ENCODE assay signal across 27 cellular contexts in the genomic region with DNA sequence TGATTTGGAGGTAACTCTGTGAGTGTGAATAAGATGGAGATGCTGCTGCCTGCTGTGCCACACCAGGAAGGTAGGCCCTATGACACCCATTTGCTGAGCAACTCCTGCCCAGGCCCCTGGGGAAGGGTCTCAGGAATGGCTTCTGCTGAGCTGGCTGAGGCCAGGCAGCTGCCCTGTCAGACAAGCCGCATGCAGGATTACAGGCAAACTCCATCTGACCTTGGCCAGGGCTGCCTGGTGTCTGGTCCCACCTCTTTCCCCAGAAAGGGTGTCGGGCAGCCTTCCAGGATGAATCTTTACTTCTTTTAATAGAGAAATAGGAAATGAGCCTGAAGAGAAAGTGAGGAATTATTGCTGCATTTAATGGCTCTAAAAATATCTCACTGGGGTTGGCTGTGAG.
"Had no signal": no experiment of that assay in that cellular context is flagged by ENCODE, and none has a peak within 500 bp of the region (broad histone marks: within the 10 kb centered on the region; RNA-seq: fewer than 3 reads in every experiment).

No MANE protein-coding gene starts in this region.

- H3K27me3 ChIP-seq: neural progenitor cell, ovary, right lobe of liver, sigmoid colon, thyroid gland, tibial nerve, upper lobe of left lung, uterus had no signal

- H3K4me3 ChIP-seq: neural progenitor cell, ovary, psoas muscle, right lobe of liver, sigmoid colon, stomach, thoracic aorta, thyroid gland, tibial nerve, upper lobe of left lung, uterus had no signal

- H3K4me2 ChIP-seq: neural progenitor cell had no signal

- H3K9ac ChIP-seq: neural progenitor cell, parathyroid adenoma had no signal

- H3K27ac ChIP-seq: neural progenitor cell, ovary, parathyroid adenoma, psoas muscle, right lobe of liver, sigmoid colon, stomach, thoracic aorta, thyroid gland, tibial nerve, upper lobe of left lung, uterus had no signal

- ATAC-seq: naive thymus-derived CD8-positive, alpha-beta T cell; natural killer cell treated with Interleukin-12 subunit alpha and Interleukin-12 subunit beta and Interleukin-15 and Interleukin-18, amount 100 ng/mL, for 72 hours; psoas muscle; right cardiac atrium; right lobe of liver; stimulated activated effector memory CD8-positive, alpha-beta T cell treated with anti-CD3 and anti-CD28 coated beads, Interleukin-12 subunit alpha, Interleukin-12 subunit beta, amount 100 ng/mL, for 72 hours; stimulated activated naive B cell treated with anti-CD40 and anti-IgM and Interleukin-4, amounts not matched to agents 10 μg/mL and 1 μg/mL and 100 μg/mL, for 72 hours had no signal

- H3K4me1 ChIP-seq: parathyroid adenoma, psoas muscle, right lobe of liver, sigmoid colon, tibial nerve, upper lobe of left lung, uterus had no signal

- H3K36me3 ChIP-seq: neural progenitor cell, ovary, right lobe of liver, sigmoid colon, stomach, thoracic aorta, thyroid gland, tibial nerve, upper lobe of left lung, uterus had no signal

- H3K9me3 ChIP-seq: ovary, psoas muscle, right lobe of liver, sigmoid colon, stomach, thoracic aorta, thyroid gland, tibial nerve, upper lobe of left lung, uterus had no signal

- DNase-seq: naive thymus-derived CD8-positive, alpha-beta T cell; nephron progenitor cell; occipital lobe; ovary; posterior cingulate gyrus; psoas muscle; right cardiac atrium; right lobe of liver; sigmoid colon; small intestine; stimulated activated CD4-positive, alpha-beta T cell treated with anti-CD3 and anti-CD28 coated beads, Interleukin-15, amount 100 ng/mL, for 24 hours; stimulated activated CD4-positive, alpha-beta T cell treated with anti-CD3 and anti-CD28 coated beads, Interleukin-2, amount 100 ng/mL, for 24 hours; stimulated activated CD4-positive, alpha-beta T cell treated with anti-CD3 and anti-CD28 coated beads, Interleukin-2, amount 100 ng/mL, for 48 hours; stimulated activated CD4-positive, alpha-beta T cell treated with anti-CD3 and anti-CD28 coated beads, Interleukin-4, amount 100 ng/mL, for 24 hours; stimulated activated naive B cell treated with anti-CD40 and anti-IgM and Interleukin-4, amounts not matched to agents 10 μg/mL and 1 μg/mL and 100 μg/mL, for 72 hours; stimulated activated naive CD4-positive, alpha-beta T cell treated with Interleukin-2 at 50 U/mL for 16 hours; stomach; thyroid gland; trophoblast cell; upper lobe of left lung; uterus had no signal
